Comparison of ENCODE assay signal across 8 cellular contexts in the genomic region with DNA sequence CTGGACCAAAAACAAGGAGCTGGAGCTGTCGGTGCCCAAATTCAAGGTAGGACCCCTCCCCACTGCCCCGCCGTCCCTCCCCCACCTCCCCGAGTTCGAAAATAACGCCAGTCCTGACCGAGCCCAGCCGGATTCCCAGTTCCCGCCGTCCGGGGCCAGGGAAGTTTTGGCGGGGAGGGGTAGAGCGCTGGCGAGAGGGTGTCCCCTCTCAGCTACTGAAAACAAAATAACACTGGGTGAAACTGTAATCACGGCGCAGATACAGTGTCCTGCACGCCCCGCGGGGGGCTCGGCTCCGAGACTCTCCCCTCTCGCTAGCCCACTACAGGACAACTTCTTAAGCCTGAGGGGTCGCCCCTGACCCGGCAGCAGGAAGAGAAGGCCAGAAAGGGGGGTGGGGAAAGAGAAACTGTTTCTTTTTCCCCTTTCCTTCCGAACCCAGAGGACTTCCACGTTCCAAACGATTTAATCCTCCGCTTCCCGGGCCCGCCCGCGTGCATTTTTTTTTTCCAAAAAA. TPM values are rescaled to one million over a fixed set of nuclear protein-coding genes. Genes with fewer than 3 reads are reported as not detected.
A peak's percentile ranks its signal among the peaks of the same experiment; 100 is the strongest.
DNase-seq lines count a peak whose midpoint lies in the region; ATAC-seq and TF ChIP-seq lines count a peak whose summit lies in the region.

No MANE protein-coding gene starts in this region.

- peaks cover 0 to 25% of the 10 kb centered on the region in 2 donors for H3K36me3 ChIP-seq in psoas muscle (ENCODE audit: insufficient read depth in 1 of 2, low read depth in 1 of 2)

- no peak for DNase-seq in activated naive CD4-positive, alpha-beta T cell treated with anti-CD3 and anti-CD28 coated beads for 36 hours
- no peak for DNase-seq in activated naive CD4-positive, alpha-beta T cell treated with Interleukin-2 at 50 U/mL for 16 hours
- DNase-seq in fibroblast of the aortic adventitia (ENCODE audit: low read depth) (peak; percentile 50), psoas muscle (peak; percentile 17 to 55), AG20443 (ENCODE audit: low spot score) (no peak)

- H3K9me3 Mint-ChIP-seq in activated naive CD4-positive, alpha-beta T cell treated with anti-CD3 and anti-CD28 coated beads for 36 hours: no peaks in the 10 kb centered on the region

- H3K36me3 Mint-ChIP-seq in activated naive CD4-positive, alpha-beta T cell treated with anti-CD3 and anti-CD28 coated beads for 36 hours (ENCODE audit: low read depth): peaks cover 35% of the 10 kb centered on the region

- ATAC-seq in psoas muscle (no peak), GM19455 (IDR thresholded peaks at IDR 0.05; ENCODE audit: unreplicated experiment) (no peak), GM18502 (IDR thresholded peaks at IDR 0.05; ENCODE audit: poor library complexity, unreplicated experiment) (no peak)

- CTCF ChIA-PET in activated naive CD4-positive, alpha-beta T cell treated with anti-CD3 and anti-CD28 coated beads for 36 hours (lab: Charles Lee): interaction anchor here (12.5 kb wide), 1 partner anchor 10 kb away, joined by 494 read pairs; a partner anchor contains a TSS

- no peaks in the 10 kb centered on the region for H3K27me3 Mint-ChIP-seq in activated naive CD4-positive, alpha-beta T cell treated with anti-CD3 and anti-CD28 coated beads for 36 hours (ENCODE audit: low read depth)

- TF ChIP-seq CTCF in WI38 (IDR thresholded peaks at IDR 0.05; ENCODE audit: low read depth, low read length): no peak
- no peak for TF ChIP-seq CTCF in fibroblast of the aortic adventitia (IDR thresholded peaks at IDR 0.05; ENCODE audit: insufficient read depth, low read length)
- TF ChIP-seq CTCF in psoas muscle (IDR thresholded peaks at IDR 0.05): no peak

- no peaks in the 10 kb centered on the region for H3K27me3 ChIP-seq in psoas muscle (ENCODE audit: insufficient read depth in 3 of 3, low read length in 2 of 3)

- H3K27ac ChIP-seq in psoas muscle: peak overlapping the region; percentile 100

- peaks cover 33% of the 10 kb centered on the region for H3K4me1 Mint-ChIP-seq in activated naive CD4-positive, alpha-beta T cell treated with anti-CD3 and anti-CD28 coated beads for 36 hours (ENCODE audit: low read depth)

- H3K4me3 ChIP-seq in WI38 (ENCODE audit: low read depth, low read length) (peak overlapping the region; percentile 80), fibroblast of the aortic adventitia (ENCODE audit: low read depth, low read length) (peak overlapping the region; percentile 80), psoas muscle (peak overlapping the region; percentile 86)

- peak overlapping the region; percentile 95 for H3K4me3 Mint-ChIP-seq in activated naive CD4-positive, alpha-beta T cell treated with anti-CD3 and anti-CD28 coated beads for 36 hours

- peak overlapping the region; percentile 99 for H3K27ac Mint-ChIP-seq in activated naive CD4-positive, alpha-beta T cell treated with anti-CD3 and anti-CD28 coated beads for 36 hours

- peaks cover 24% of the 10 kb centered on the region for H3K4me1 ChIP-seq in psoas muscle

- no peaks in the 10 kb centered on the region for H3K9me3 ChIP-seq in psoas muscle

- 6 to 9% (median 8%) methylated on average over 32 of the region's 32 CpGs for WGBS in psoas muscle, 3 donors

- intact Hi-C loops in activated naive CD4-positive, alpha-beta T cell treated with anti-CD3 and anti-CD28 coated beads for 36 hours (cut with micrococcal nuclease): no loop called here
- intact Hi-C loops in psoas muscle (cut with DNase I): no loop called here

RNA-seq across cellular contexts. Expression of a gene that starts 1.4 kb away (rescaled TPM):
- 1 to 10 TPM; 8.2 to 8.3 TPM for total RNA-seq in activated naive CD4-positive, alpha-beta T cell treated with anti-CD3 and anti-CD28 coated beads for 36 hours
- 5.0 and 6.1 TPM in 2 replicates for total RNA-seq in fibroblast of the aortic adventitia (ENCODE audit: low replicate concordance)
- 10 to 100 TPM in 3 of 4 donors, 1 to 10 TPM in 1; 9.2 to 13.0 (median 11.8) TPM for total RNA-seq in psoas muscle
- 1 to 10 TPM; 2.8 to 7.5 (median 3.0) TPM for polyA plus RNA-seq in psoas muscle

RNA-seq across cellular contexts. Expression of a gene that starts 11.7 kb away (rescaled TPM):
- total RNA-seq in activated naive CD4-positive, alpha-beta T cell treated with anti-CD3 and anti-CD28 coated beads for 36 hours: 10 to 100 TPM; 64.4 to 67.5 TPM
- total RNA-seq in fibroblast of the aortic adventitia (ENCODE audit: low replicate concordance): 10.9 and 13.1 TPM in 2 replicates
- total RNA-seq in psoas muscle: 1 to 10 TPM; 3.3 to 4.8 (median 3.9) TPM
- polyA plus RNA-seq in psoas muscle: 1 to 10 TPM; 1.4 to 4.3 (median 1.6) TPM

RNA-seq across cellular contexts. Expression of a gene that starts 53.4 kb away (rescaled TPM):
- not detected for total RNA-seq in activated naive CD4-positive, alpha-beta T cell treated with anti-CD3 and anti-CD28 coated beads for 36 hours
- total RNA-seq in fibroblast of the aortic adventitia (ENCODE audit: low replicate concordance): 1.1 and 1.8 TPM in 2 replicates
- total RNA-seq in psoas muscle: 1 to 10 TPM; 1.1 to 3.3 (median 3.0) TPM
- 1 to 10 TPM in 1 of 3 donors, under 1 TPM in 2; 0.67 to 1.6 (median 0.70) TPM for polyA plus RNA-seq in psoas muscle

Comparison
In these comparisons a context has a peak if more than half of its experiments do, and no peak if none do; other contexts are left out.
1. DNase-seq: peak in fibroblast of the aortic adventitia (single experiment) and psoas muscle (2 of 2); none in activated naive CD4-positive, alpha-beta T cell treated with anti-CD3 and anti-CD28 coated beads for 36 hours (single experiment), activated naive CD4-positive, alpha-beta T cell treated with Interleukin-2 at 50 U/mL for 16 hours (single experiment) and AG20443 (single experiment).
2. Peak in every context shown above with its lines, with median percentiles within 50 percentile points of each other: H3K4me3 ChIP-seq.